ENCODE assay signal across 18 cellular contexts in genomic region chr3:32310336-32310735, GRCh38.
"Had no signal": no experiment of that assay in that cellular context is flagged by ENCODE, and none has a peak within 500 bp of the region (broad histone marks: within the 10 kb centered on the region; RNA-seq: fewer than 3 reads in every experiment).

No MANE protein-coding gene starts in this region.

- FAIRE-seq: frontal cortex, TTC549 had no signal

- H3K27ac ChIP-seq: left ventricle myocardium inferior, thoracic aorta, upper lobe of left lung had no signal

- H3K36me3 ChIP-seq: left ventricle myocardium inferior, thoracic aorta, upper lobe of left lung had no signal

- DNase-seq: activated B cell treated with CpG ODN at 0.5 μM for 24 hours; activated CD4-positive, alpha-beta T cell treated with anti-CD3 and anti-CD28 coated beads for 4 hours; activated CD8-positive, alpha-beta T cell treated with anti-CD3 and anti-CD28 coated beads, Interleukin-2, amount 10 ng/mL, durations not matched to agents 7 days and 5 days; activated naive CD4-positive, alpha-beta T cell treated with anti-CD3 and anti-CD28 coated beads for 36 hours; activated T-cell treated with anti-CD3 and anti-CD28 coated beads, Interleukin-2, amount 50 U/mL, for 24 hours; cortex of kidney; effector CD4-positive, alpha-beta T cell; head of caudate nucleus; left ventricle myocardium inferior; mammary epithelial cell; nephron progenitor cell; nucleus accumbens; retina; stimulated activated naive B cell treated with anti-CD40 and anti-IgM and Interleukin-4, amounts not matched to agents 10 μg/mL and 1 μg/mL and 100 μg/mL, for 72 hours; upper lobe of left lung had no signal

- H3K9me3 ChIP-seq: left ventricle myocardium inferior, thoracic aorta, upper lobe of left lung had no signal

- H3K4me3 ChIP-seq: left ventricle myocardium inferior, thoracic aorta, upper lobe of left lung had no signal
